In genomic region chr12:12704593-12705230, GRCh38 we compare ENCODE assay signal across 8 cellular contexts. TPM values are rescaled to one million over a fixed set of nuclear protein-coding genes. Genes with fewer than 3 reads are reported as not detected.
DNase-seq lines count a peak whose midpoint lies in the region; ATAC-seq, FAIRE-seq and TF ChIP-seq lines count a peak whose summit lies in the region.

No MANE protein-coding gene starts in this region.

- in situ Hi-C loops in astrocyte of the spinal cord (cut with HindIII; ENCODE audit: low sequenced_read_pairs): no loop called here

- 42 to 54% (median 49%) methylated on average over 7 of the region's 7 CpGs for WGBS in small intestine, 3 donors

- no peaks in the 10 kb centered on the region for H3K4me1 ChIP-seq in small intestine (ENCODE audit: control insufficient read depth in 2 of 2, insufficient read depth in 1 of 2, low read depth in 1 of 2, low read length in 1 of 2)

- no peaks in the 10 kb centered on the region for H3K9me3 ChIP-seq in small intestine (ENCODE audit: control insufficient read depth, low read depth)

- H3K4me3 ChIP-seq in astrocyte of the spinal cord (ENCODE audit: low read depth, low read length) (no peak overlapping the region), small intestine (ENCODE audit: low read depth in 1 of 2, low read length in 2 of 2) (no peak overlapping the region)

- no peaks in the 10 kb centered on the region for H3K27me3 ChIP-seq in small intestine (ENCODE audit: control insufficient read depth in 2 of 2, insufficient read depth in 2 of 2, low read length in 2 of 2)

- peak; percentile 62 for ATAC-seq in GM19372 (IDR thresholded peaks at IDR 0.05; ENCODE audit: low read depth, unreplicated experiment)
- no peak for ATAC-seq in GM18520 (IDR thresholded peaks at IDR 0.05; ENCODE audit: unreplicated experiment)

- H3K27ac ChIP-seq in small intestine (ENCODE audit: low read depth in 1 of 2, low read length in 1 of 2): no peak overlapping the region

- no peaks in the 10 kb centered on the region for H3K36me3 ChIP-seq in small intestine (ENCODE audit: control insufficient read depth in 2 of 2, insufficient read depth in 2 of 2, low read length in 2 of 2)

- DNase-seq in DMS 273 (lab: John Stamatoyannopoulos, UW; ENCODE audit: unreplicated experiment): peak; percentile 90
- peak; percentile 57 for DNase-seq in HTR-8/SVneo (ENCODE audit: insufficient read length, low spot score)
- DNase-seq in NOMO-1 (lab: John Stamatoyannopoulos, UW; ENCODE audit: unreplicated experiment in 2 of 2): peak; percentile 68 to 88
- peak; percentile 94 for DNase-seq in astrocyte of the spinal cord (ENCODE audit: low read depth, low spot score)
- DNase-seq in hypothalamus (lab: John Stamatoyannopoulos, UW): peak in 29 of 51 donors; percentile 7 to 81 (median 43)
- peak; percentile 89 for DNase-seq in small intestine

- no peak for FAIRE-seq in HTR-8/SVneo (lab: Jason Lieb, UNC)
- no peak for FAIRE-seq in small intestine (lab: Jason Lieb, UNC)

- TF ChIP-seq CTCF in astrocyte of the spinal cord (IDR thresholded peaks at IDR 0.05; ENCODE audit: low read depth, low read length): peak; percentile 93

RNA-seq across cellular contexts. Expression of gene GPR19, which starts 8.7 kb away (rescaled TPM):
- polyA plus RNA-seq in small intestine: under 1 TPM in 1 of 3 donors, not detected in 2; 0.95 TPM

RNA-seq across cellular contexts. Expression of gene CDKN1B, which starts 12.5 kb away (rescaled TPM):
- polyA plus RNA-seq in small intestine: 10 to 100 TPM; 33.8 to 62.8 (median 37.6) TPM

Comparison
In these comparisons a context has a peak if more than half of its experiments do, and no peak if none do; other contexts are left out.
1. DNase-seq: peak in every context shown above with its lines; median percentile 94 in astrocyte of the spinal cord; 90 in DMS 273; 89 in small intestine; 78 in NOMO-1; 57 in HTR-8/SVneo; 43 in hypothalamus.